Comparison of ENCODE assay signal across 11 cellular contexts in genomic region chr3:195209083-195209835, GRCh38.
DNase-seq lines count a peak whose midpoint lies in the region; ATAC-seq, FAIRE-seq and TF ChIP-seq lines count a peak whose summit lies in the region.
"Had no signal": no experiment of that assay in that cellular context is flagged by ENCODE, and none has a peak within 500 bp of the region (broad histone marks: within the 10 kb centered on the region; RNA-seq: fewer than 3 reads in every experiment).

No MANE protein-coding gene starts in this region.

- peaks cover 40% of the 10 kb centered on the region for H3K4me1 ChIP-seq in GM12878 (ENCODE audit: control insufficient read depth, insufficient read depth, low read length)
- peaks cover 15% of the 10 kb centered on the region for H3K4me1 ChIP-seq in right cardiac atrium (ENCODE audit: control insufficient read depth, insufficient read depth, low read length)

- ATAC-seq in GM12878 (no peak), right cardiac atrium (peak; percentile 56 to 60), sciatic nerve (peak; percentile 43), HG03342 (IDR thresholded peaks at IDR 0.05; ENCODE audit: unreplicated experiment) (no peak)

- CTCF ChIA-PET in BJ (lab: Yijun Ruan, JAX) (interaction anchor here (0.6 to 3.4 kb wide), 11 partner anchors 12 to 538 kb away, joined by 3 to 12 read pairs (median 3); no protein-coding TSS in a partner anchor), GM12878 (lab: Yijun Ruan, JAX) (interaction anchor here (1.0 to 2.3 kb wide), 6 partner anchors 41 to 538 kb away, joined by 3 to 7 read pairs (median 4); partner anchors contain the start of gene LSG1)
- CTCF ChIA-PET in activated CD4-positive, alpha-beta memory T cell treated with anti-CD3 and anti-CD28 coated beads for 36 hours (lab: Charles Lee) = no interaction called here

- H3K4me3 ChIP-seq in BJ (ENCODE audit: low read depth, low read length) (peak overlapping the region; percentile 3; the same call in 1 of the 2 replicates), GM12878 (peak overlapping the region; percentile 7; the same call in 1 of the 2 replicates), right cardiac atrium (ENCODE audit: low read length) (no peak overlapping the region)

- H3K36me3 ChIP-seq in BJ (ENCODE audit: control insufficient read depth, insufficient read depth, low read length) (0 out of 2 replicates have a peak, but pooled peaks cover 2% of the 10 kb centered on the region), GM12878 (ENCODE audit: control insufficient read depth in 2 of 2, insufficient read depth in 2 of 2, low read length in 1 of 2) (peaks cover 1 to 4% of the 10 kb centered on the region in 2 experiments; a peak in 1 of 4 replicates)
- H3K36me3 ChIP-seq: BE2C had no signal

- H3K9ac ChIP-seq in GM12878 (ENCODE audit: control insufficient read depth, insufficient read depth, low read length) = 0 out of 2 replicates have a peak overlapping the region, but pooled peaks have one; percentile 9

- H3K27me3 ChIP-seq in BJ (ENCODE audit: control insufficient read depth, insufficient read depth, low read length) = no peaks in the 10 kb centered on the region
- no peaks in the 10 kb centered on the region for H3K27me3 ChIP-seq in GM12878 (replicated peaks in 1 of 2; ENCODE audit: control insufficient read depth in 2 of 2, insufficient read depth in 2 of 2, low read length in 1 of 2)
- no peaks in the 10 kb centered on the region for H3K27me3 ChIP-seq in right cardiac atrium (ENCODE audit: control insufficient read depth, insufficient read depth)
- H3K27me3 ChIP-seq: BE2C had no signal

- no peaks in the 10 kb centered on the region for H4K20me1 ChIP-seq in GM12878 (ENCODE audit: control insufficient read depth, insufficient read depth)

- H3K4me2 ChIP-seq in GM12878 (ENCODE audit: control insufficient read depth, insufficient read depth) = peak overlapping the region; percentile 28

- 95% methylated on average over 29 of the region's 29 CpGs for WGBS in GM12878 (ENCODE audit: insufficient coverage, insufficient replicate concordance, low lambda C conversion rate, missing lambda C conversion rate)
- WGBS in right cardiac atrium = 51% methylated on average over 29 of the region's 29 CpGs

- H3K4me3 Mint-ChIP-seq in activated CD4-positive, alpha-beta memory T cell treated with anti-CD3 and anti-CD28 coated beads for 36 hours = no peak overlapping the region

- TF ChIP-seq CTCF in BJ (IDR thresholded peaks at IDR 0.05; ENCODE audit: insufficient read depth, low read depth, low read length) (no peak), GM12878 (IDR thresholded peaks at IDR 0.05 in 2 of 3, conservative IDR thresholded peaks at IDR 0.05 in 1 of 3; ENCODE audit: control insufficient read depth in 2 of 3, extremely low read depth in 1 of 3, insufficient read depth in 1 of 3, low read depth in 3 of 3, low read length in 3 of 3) (no peak)

- TF ChIP-seq POLR2A in GM12878 (IDR thresholded peaks at IDR 0.05; ENCODE audit: low read depth, low read length) = no peak
- TF ChIP-seq POLR2A in erythroblast (IDR thresholded peaks at IDR 0.05; ENCODE audit: low read length) = no peak

- DNase-seq in BJ (ENCODE audit: low read depth) (no peak), GM12878 (ENCODE audit: low read depth, low spot score) (no peak), right cardiac atrium (peak; percentile 35 to 75 (median 74)), sciatic nerve (ENCODE audit: low spot score) (no peak), erythroblast (lab: John Stamatoyannopoulos, UW) (no peak), KG1 (lab: John Stamatoyannopoulos, UW) (no peak)
- no peak for DNase-seq in activated CD4-positive, alpha-beta memory T cell treated with anti-CD3 and anti-CD28 coated beads for 36 hours
- DNase-seq: activated CD4-positive, alpha-beta T cell treated with anti-CD3 and anti-CD28 coated beads, Interleukin-2, amount 50 U/mL, for 1 hour; NCI-H146 had no signal

- BruUV-seq in GM12878 (replicated peaks; lab: Mats Ljungman, UMichigan) = no TSS peak

- no peak for TF ChIP-seq RAD21 in GM12878 (IDR thresholded peaks at IDR 0.05; ENCODE audit: insufficient read depth, low read depth, low read length)

- no peak overlapping the region for H3K27ac Mint-ChIP-seq in activated CD4-positive, alpha-beta memory T cell treated with anti-CD3 and anti-CD28 coated beads for 36 hours

- H3K27ac ChIP-seq in GM12878 (ENCODE audit: control insufficient read depth, insufficient read depth) (peak overlapping the region; percentile 22), right cardiac atrium (ENCODE audit: low read length) (peak overlapping the region; percentile 65)

- in situ Hi-C loops in GM12878 (cut with MboI) = no loop called here

- H3K4me1 Mint-ChIP-seq in activated CD4-positive, alpha-beta memory T cell treated with anti-CD3 and anti-CD28 coated beads for 36 hours (ENCODE audit: low read depth) = peaks cover 19% of the 10 kb centered on the region

- POLR2A ChIA-PET in BJ (lab: Charles Lee) (interaction anchor here (0.9 kb wide), 1 partner anchor 54 kb away, joined by 7 read pairs; no protein-coding TSS in a partner anchor), GM12878 (lab: Charles Lee) (interaction anchor here (1.3 to 3.2 kb wide), 5 partner anchors 40 to 79 kb away, joined by 7 to 28 read pairs (median 8); no protein-coding TSS in a partner anchor)
- POLR2A ChIA-PET in activated CD4-positive, alpha-beta memory T cell treated with anti-CD3 and anti-CD28 coated beads for 36 hours (lab: Charles Lee) = no interaction called here

- no peak for TF ChIP-seq EP300 in GM12878 (IDR thresholded peaks at IDR 0.05; ENCODE audit: borderline replicate concordance in 1 of 2, control insufficient read depth in 1 of 2, low read depth in 2 of 2, low read length in 2 of 2)

- H3K27me3 Mint-ChIP-seq in activated CD4-positive, alpha-beta memory T cell treated with anti-CD3 and anti-CD28 coated beads for 36 hours = no peaks in the 10 kb centered on the region

- no peaks in the 10 kb centered on the region for H3K36me3 Mint-ChIP-seq in activated CD4-positive, alpha-beta memory T cell treated with anti-CD3 and anti-CD28 coated beads for 36 hours

- SMC1A ChIA-PET in GM12878 (lab: Charles Lee; ENCODE audit: uncharacterized antibody, unreplicated experiment) = interaction anchor here (0.6 to 6.5 kb wide), 12 partner anchors 13 to 84 kb away, joined by 3 to 62 read pairs (median 6); partner anchors contain the start of gene XXYLT1

- intact Hi-C loops in GM12878 (cut with micrococcal nuclease; ENCODE audit: unreplicated experiment) = no loop called here
- intact Hi-C loops in right cardiac atrium (cut with DNase I) = no loop called here
- intact Hi-C loops in sciatic nerve (cut with DNase I) = no loop called here
- intact Hi-C loops in activated CD4-positive, alpha-beta memory T cell treated with anti-CD3 and anti-CD28 coated beads for 36 hours (cut with micrococcal nuclease) = loop anchor here (2.0 kb wide), 1 partner anchor 42 kb away; no protein-coding TSS in a partner anchor

- H3K9me3 ChIP-seq in GM12878 (replicated peaks; ENCODE audit: control insufficient read depth, insufficient read depth, low read length) (peaks cover 1% of the 10 kb centered on the region; the same call in 2 of the 3 replicates), right cardiac atrium (ENCODE audit: control insufficient read depth, low read length) (no peaks in the 10 kb centered on the region)
- H3K9me3 ChIP-seq: BE2C had no signal

- H2AFZ ChIP-seq in GM12878 (ENCODE audit: control insufficient read depth, low read depth, low read length) = no peak overlapping the region

- RAD21 ChIA-PET in GM12878 (lab: Charles Lee; ENCODE audit: unreplicated experiment) = interaction anchor here (0.8 to 4.0 kb wide), 9 partner anchors 42 to 95 kb away, joined by 3 to 42 read pairs (median 5); partner anchors contain the start of gene XXYLT1

- no peaks in the 10 kb centered on the region for H3K9me3 Mint-ChIP-seq in activated CD4-positive, alpha-beta memory T cell treated with anti-CD3 and anti-CD28 coated beads for 36 hours

- no peak for FAIRE-seq in GM12878 (lab: Jason Lieb, UNC)

- no peaks in the 10 kb centered on the region; the same call in none of the 2 replicates for H3K79me2 ChIP-seq in GM12878 (ENCODE audit: control insufficient read depth, insufficient read depth, low read length)

TF ChIP-seq in GM12878, 131 proteins besides CTCF, POLR2A, EP300 and RAD21 (continues in another document):
- TF ChIP-seq, protein P1, sequence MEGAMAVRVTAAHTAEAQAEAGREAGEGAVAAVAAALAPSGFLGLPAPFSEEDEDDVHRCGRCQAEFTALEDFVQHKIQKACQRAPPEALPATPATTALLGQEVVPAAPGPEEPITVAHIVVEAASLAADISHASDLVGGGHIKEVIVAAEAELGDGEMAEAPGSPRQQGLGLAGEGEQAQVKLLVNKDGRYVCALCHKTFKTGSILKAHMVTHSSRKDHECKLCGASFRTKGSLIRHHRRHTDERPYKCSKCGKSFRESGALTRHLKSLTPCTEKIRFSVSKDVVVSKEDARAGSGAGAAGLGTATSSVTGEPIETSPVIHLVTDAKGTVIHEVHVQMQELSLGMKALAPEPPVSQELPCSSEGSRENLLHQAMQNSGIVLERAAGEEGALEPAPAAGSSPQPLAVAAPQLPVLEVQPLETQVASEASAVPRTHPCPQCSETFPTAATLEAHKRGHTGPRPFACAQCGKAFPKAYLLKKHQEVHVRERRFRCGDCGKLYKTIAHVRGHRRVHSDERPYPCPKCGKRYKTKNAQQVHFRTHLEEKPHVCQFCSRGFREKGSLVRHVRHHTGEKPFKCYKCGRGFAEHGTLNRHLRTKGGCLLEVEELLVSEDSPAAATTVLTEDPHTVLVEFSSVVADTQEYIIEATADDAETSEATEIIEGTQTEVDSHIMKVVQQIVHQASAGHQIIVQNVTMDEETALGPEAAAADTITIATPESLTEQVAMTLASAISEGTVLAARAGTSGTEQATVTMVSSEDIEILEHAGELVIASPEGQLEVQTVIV (IDR thresholded peaks at IDR 0.05; ENCODE audit: borderline replicate concordance, partially characterized antibody) = no peak
- TF ChIP-seq SREBF2 (IDR thresholded peaks at IDR 0.05; ENCODE audit: low read length) (no peak), RELA (IDR thresholded peaks at IDR 0.05; ENCODE audit: borderline replicate concordance, partially characterized antibody) (no peak), HCFC1 (IDR thresholded peaks at IDR 0.05; ENCODE audit: low read length) (no peak), E2F4 (IDR thresholded peaks at IDR 0.05; ENCODE audit: low read depth, low read length) (no peak)

Comparison
In these comparisons a context has a peak if more than half of its experiments do, and no peak if none do; other contexts are left out.
1. DNase-seq: peak in right cardiac atrium (3 of 3); none in BJ (single experiment), GM12878 (single experiment), sciatic nerve (single experiment), activated CD4-positive, alpha-beta memory T cell treated with anti-CD3 and anti-CD28 coated beads for 36 hours (single experiment), erythroblast (0 of 2) and KG1 (single experiment).
2. ATAC-seq: peak in right cardiac atrium (2 of 2) and sciatic nerve (single experiment); none in GM12878 (single experiment) and HG03342 (single experiment).